Comparison of ENCODE assay signal across 23 cellular contexts in genomic region chr10:37638569-37638968, GRCh38.
A peak's percentile ranks its signal among the peaks of the same experiment; 100 is the strongest.
DNase-seq lines count a peak whose midpoint lies in the region; ATAC-seq and TF ChIP-seq lines count a peak whose summit lies in the region.
"Had no signal": no experiment of that assay in that cellular context is flagged by ENCODE, and none has a peak within 500 bp of the region (broad histone marks: within the 10 kb centered on the region; RNA-seq: fewer than 3 reads in every experiment).

No MANE protein-coding gene starts in this region.

- peaks cover 51% of the 10 kb centered on the region for H3K9me3 Mint-ChIP-seq in endothelial cell (ENCODE audit: unreplicated experiment)
- peaks cover 18% of the 10 kb centered on the region for H3K9me3 Mint-ChIP-seq in stimulated activated memory B cell treated with anti-CD40 and anti-IgM and Interleukin-4, amounts not matched to agents 10 μg/mL and 1 μg/mL and 100 μg/mL, for 72 hours

- TF ChIP-seq CTCF in NB4 (IDR thresholded peaks at IDR 0.05; ENCODE audit: low read depth, low read length): no peak
- TF ChIP-seq CTCF in endothelial cell (IDR thresholded peaks at IDR 0.05; ENCODE audit: unreplicated experiment): no peak

- no peak for TF ChIP-seq POLR2A in NB4 (IDR thresholded peaks at IDR 0.05; ENCODE audit: extremely low read depth, insufficient read length)

- H3K4me1 Mint-ChIP-seq in endothelial cell (ENCODE audit: unreplicated experiment): no peaks in the 10 kb centered on the region
- no peaks in the 10 kb centered on the region for H3K4me1 Mint-ChIP-seq in stimulated activated memory B cell treated with anti-CD40 and anti-IgM and Interleukin-4, amounts not matched to agents 10 μg/mL and 1 μg/mL and 100 μg/mL, for 72 hours
- H3K4me1 Mint-ChIP-seq: CD14-positive monocyte; CD4-positive, alpha-beta memory T cell; CD8-positive, alpha-beta memory T cell had no signal

- peak overlapping the region; percentile 21 for H3K4me3 Mint-ChIP-seq in endothelial cell (ENCODE audit: unreplicated experiment)
- no peak overlapping the region for H3K4me3 Mint-ChIP-seq in stimulated activated memory B cell treated with anti-CD40 and anti-IgM and Interleukin-4, amounts not matched to agents 10 μg/mL and 1 μg/mL and 100 μg/mL, for 72 hours
- H3K4me3 Mint-ChIP-seq: CD14-positive monocyte; CD4-positive, alpha-beta memory T cell; CD4-positive, CD25-positive, alpha-beta regulatory T cell; CD8-positive, alpha-beta memory T cell had no signal

- DNase-seq in NB4 (ENCODE audit: low read depth): peak; percentile 20
- DNase-seq in endothelial cell (ENCODE audit: low spot score): no peak
- DNase-seq in RKO (ENCODE audit: low spot score): no peak
- DNase-seq in glomerular visceral epithelial cell (ENCODE audit: extremely low spot score): no peak
- DNase-seq: 8988T; ACHN; BE2C; C1 segment of cervical spinal cord; CD4-positive, alpha-beta memory T cell; CD4-positive, CD25-positive, alpha-beta regulatory T cell; CD8-positive, alpha-beta memory T cell; COR-L47; DMS 273 treated with DMSO at 0.1 percent for 48 hours; DMS153; DMS53; DMS79; DND-41; EL; GDM1 had no signal

- ATAC-seq in stimulated activated memory B cell treated with anti-CD40 and anti-IgM and Interleukin-4, amounts not matched to agents 10 μg/mL and 1 μg/mL and 100 μg/mL, for 72 hours: peak; percentile 24
- ATAC-seq: GM12878 had no signal

- no peak overlapping the region for H3K4me3 ChIP-seq in NB4 (ENCODE audit: low read depth, low read length)
- H3K4me3 ChIP-seq: BLaER1, GM12878 had no signal

- H3K27me3 Mint-ChIP-seq in endothelial cell (ENCODE audit: unreplicated experiment): peaks cover 21% of the 10 kb centered on the region
- no peaks in the 10 kb centered on the region for H3K27me3 Mint-ChIP-seq in stimulated activated memory B cell treated with anti-CD40 and anti-IgM and Interleukin-4, amounts not matched to agents 10 μg/mL and 1 μg/mL and 100 μg/mL, for 72 hours
- H3K27me3 Mint-ChIP-seq: CD4-positive, alpha-beta memory T cell; CD4-positive, CD25-positive, alpha-beta regulatory T cell had no signal

- H3K27ac Mint-ChIP-seq in endothelial cell (ENCODE audit: unreplicated experiment): no peak overlapping the region
- no peak overlapping the region for H3K27ac Mint-ChIP-seq in stimulated activated memory B cell treated with anti-CD40 and anti-IgM and Interleukin-4, amounts not matched to agents 10 μg/mL and 1 μg/mL and 100 μg/mL, for 72 hours
- H3K27ac Mint-ChIP-seq: CD14-positive monocyte; CD4-positive, alpha-beta memory T cell; CD4-positive, CD25-positive, alpha-beta regulatory T cell; CD8-positive, alpha-beta memory T cell had no signal

- peaks cover 16% of the 10 kb centered on the region for H3K36me3 Mint-ChIP-seq in endothelial cell (ENCODE audit: low read depth, unreplicated experiment)
- H3K36me3 Mint-ChIP-seq in stimulated activated memory B cell treated with anti-CD40 and anti-IgM and Interleukin-4, amounts not matched to agents 10 μg/mL and 1 μg/mL and 100 μg/mL, for 72 hours: no peaks in the 10 kb centered on the region
- H3K36me3 Mint-ChIP-seq: CD14-positive monocyte; CD4-positive, alpha-beta memory T cell; CD4-positive, CD25-positive, alpha-beta regulatory T cell; CD8-positive, alpha-beta memory T cell had no signal
